In the genomic region with DNA sequence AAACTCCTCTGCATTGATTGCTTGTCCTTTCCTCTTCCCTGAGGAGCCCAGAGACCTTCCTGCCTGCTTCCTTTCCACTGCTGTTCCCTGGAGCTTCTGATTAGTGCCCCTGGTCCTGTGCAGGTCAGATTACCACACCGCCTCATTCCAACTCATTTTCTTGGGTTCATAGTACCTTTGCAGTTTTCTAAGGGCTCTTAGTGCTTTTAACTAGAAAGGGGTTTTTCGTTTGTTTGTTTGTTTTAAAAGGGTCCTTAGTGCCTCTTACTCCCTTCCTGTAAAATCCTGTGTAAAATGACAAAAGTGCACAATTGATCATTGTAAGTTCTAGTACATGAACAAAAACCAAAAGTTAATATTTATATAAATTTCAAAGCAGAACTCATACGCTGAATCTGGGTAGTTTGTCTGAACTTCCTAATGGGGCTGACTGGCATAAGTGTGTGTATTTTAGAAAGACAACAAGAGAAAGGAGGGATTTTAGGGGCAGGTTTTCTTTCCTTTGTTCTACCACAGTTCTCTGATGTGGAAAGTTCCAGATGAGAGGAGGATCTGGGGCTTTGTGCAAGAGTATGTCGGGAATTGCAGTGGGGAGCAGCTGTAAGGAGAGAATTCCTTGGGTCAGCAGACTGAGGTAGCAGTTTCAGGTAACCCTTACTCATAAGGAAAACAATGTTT, we compare ENCODE assay signal across 1 cellular context.
TF ChIP-seq lines count a peak whose summit lies in the region.

No MANE protein-coding gene starts in this region.

TF ChIP-seq in HepG2, 621 proteins besides CTCF, POLR2A, EP300 and RAD21 (continues in another document):
- TF ChIP-seq, protein P1, sequence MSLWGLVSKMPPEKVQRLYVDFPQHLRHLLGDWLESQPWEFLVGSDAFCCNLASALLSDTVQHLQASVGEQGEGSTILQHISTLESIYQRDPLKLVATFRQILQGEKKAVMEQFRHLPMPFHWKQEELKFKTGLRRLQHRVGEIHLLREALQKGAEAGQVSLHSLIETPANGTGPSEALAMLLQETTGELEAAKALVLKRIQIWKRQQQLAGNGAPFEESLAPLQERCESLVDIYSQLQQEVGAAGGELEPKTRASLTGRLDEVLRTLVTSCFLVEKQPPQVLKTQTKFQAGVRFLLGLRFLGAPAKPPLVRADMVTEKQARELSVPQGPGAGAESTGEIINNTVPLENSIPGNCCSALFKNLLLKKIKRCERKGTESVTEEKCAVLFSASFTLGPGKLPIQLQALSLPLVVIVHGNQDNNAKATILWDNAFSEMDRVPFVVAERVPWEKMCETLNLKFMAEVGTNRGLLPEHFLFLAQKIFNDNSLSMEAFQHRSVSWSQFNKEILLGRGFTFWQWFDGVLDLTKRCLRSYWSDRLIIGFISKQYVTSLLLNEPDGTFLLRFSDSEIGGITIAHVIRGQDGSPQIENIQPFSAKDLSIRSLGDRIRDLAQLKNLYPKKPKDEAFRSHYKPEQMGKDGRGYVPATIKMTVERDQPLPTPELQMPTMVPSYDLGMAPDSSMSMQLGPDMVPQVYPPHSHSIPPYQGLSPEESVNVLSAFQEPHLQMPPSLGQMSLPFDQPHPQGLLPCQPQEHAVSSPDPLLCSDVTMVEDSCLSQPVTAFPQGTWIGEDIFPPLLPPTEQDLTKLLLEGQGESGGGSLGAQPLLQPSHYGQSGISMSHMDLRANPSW (CRISPR knock-in tag; IDR thresholded peaks at IDR 0.05; ENCODE audit: borderline replicate concordance) = no peak
- TF ChIP-seq CEBPB (IDR thresholded peaks at IDR 0.05; ENCODE audit: borderline replicate concordance, low read depth, low read length) = 0 out of 2 replicates have a peak, but pooled peaks have one; percentile 41
- no peak for TF ChIP-seq WIZ (CRISPR knock-in tag; IDR thresholded peaks at IDR 0.05)
- TF ChIP-seq, protein P2, sequence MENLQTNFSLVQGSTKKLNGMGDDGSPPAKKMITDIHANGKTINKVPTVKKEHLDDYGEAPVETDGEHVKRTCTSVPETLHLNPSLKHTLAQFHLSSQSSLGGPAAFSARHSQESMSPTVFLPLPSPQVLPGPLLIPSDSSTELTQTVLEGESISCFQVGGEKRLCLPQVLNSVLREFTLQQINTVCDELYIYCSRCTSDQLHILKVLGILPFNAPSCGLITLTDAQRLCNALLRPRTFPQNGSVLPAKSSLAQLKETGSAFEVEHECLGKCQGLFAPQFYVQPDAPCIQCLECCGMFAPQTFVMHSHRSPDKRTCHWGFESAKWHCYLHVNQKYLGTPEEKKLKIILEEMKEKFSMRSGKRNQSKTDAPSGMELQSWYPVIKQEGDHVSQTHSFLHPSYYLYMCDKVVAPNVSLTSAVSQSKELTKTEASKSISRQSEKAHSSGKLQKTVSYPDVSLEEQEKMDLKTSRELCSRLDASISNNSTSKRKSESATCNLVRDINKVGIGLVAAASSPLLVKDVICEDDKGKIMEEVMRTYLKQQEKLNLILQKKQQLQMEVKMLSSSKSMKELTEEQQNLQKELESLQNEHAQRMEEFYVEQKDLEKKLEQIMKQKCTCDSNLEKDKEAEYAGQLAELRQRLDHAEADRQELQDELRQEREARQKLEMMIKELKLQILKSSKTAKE (CRISPR knock-in tag; IDR thresholded peaks at IDR 0.05; ENCODE audit: borderline replicate concordance) = 0 out of 2 replicates have a peak, but pooled peaks have one; percentile 15
- TF ChIP-seq SIX4 (CRISPR knock-in tag; IDR thresholded peaks at IDR 0.05) = peak; percentile 85
- TF ChIP-seq NR3C1 (CRISPR knock-in tag; IDR thresholded peaks at IDR 0.05) = no peak
- peak; percentile 94 for TF ChIP-seq ZMYM3 (CRISPR knock-in tag; IDR thresholded peaks at IDR 0.05)
- no peak for TF ChIP-seq ZNF234 (CRISPR knock-in tag; conservative IDR thresholded peaks at IDR 0.05)
- TF ChIP-seq, protein P3, sequence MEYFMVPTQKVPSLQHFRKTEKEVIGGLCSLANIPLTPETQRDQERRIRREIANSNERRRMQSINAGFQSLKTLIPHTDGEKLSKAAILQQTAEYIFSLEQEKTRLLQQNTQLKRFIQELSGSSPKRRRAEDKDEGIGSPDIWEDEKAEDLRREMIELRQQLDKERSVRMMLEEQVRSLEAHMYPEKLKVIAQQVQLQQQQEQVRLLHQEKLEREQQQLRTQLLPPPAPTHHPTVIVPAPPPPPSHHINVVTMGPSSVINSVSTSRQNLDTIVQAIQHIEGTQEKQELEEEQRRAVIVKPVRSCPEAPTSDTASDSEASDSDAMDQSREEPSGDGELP (IDR thresholded peaks at IDR 0.05; ENCODE audit: borderline replicate concordance, low read depth) = peak; percentile 69
- TF ChIP-seq ZSCAN25 (CRISPR knock-in tag; IDR thresholded peaks at IDR 0.05) = no peak
- TF ChIP-seq HNF4A (CRISPR knock-in tag; IDR thresholded peaks at IDR 0.05) = peak; percentile 68
- TF ChIP-seq GPN1 (CRISPR knock-in tag; IDR thresholded peaks at IDR 0.05; ENCODE audit: borderline replicate concordance) = no peak
- no peak for TF ChIP-seq ONECUT2 (CRISPR knock-in tag; IDR thresholded peaks at IDR 0.05)
- TF ChIP-seq, protein P4, sequence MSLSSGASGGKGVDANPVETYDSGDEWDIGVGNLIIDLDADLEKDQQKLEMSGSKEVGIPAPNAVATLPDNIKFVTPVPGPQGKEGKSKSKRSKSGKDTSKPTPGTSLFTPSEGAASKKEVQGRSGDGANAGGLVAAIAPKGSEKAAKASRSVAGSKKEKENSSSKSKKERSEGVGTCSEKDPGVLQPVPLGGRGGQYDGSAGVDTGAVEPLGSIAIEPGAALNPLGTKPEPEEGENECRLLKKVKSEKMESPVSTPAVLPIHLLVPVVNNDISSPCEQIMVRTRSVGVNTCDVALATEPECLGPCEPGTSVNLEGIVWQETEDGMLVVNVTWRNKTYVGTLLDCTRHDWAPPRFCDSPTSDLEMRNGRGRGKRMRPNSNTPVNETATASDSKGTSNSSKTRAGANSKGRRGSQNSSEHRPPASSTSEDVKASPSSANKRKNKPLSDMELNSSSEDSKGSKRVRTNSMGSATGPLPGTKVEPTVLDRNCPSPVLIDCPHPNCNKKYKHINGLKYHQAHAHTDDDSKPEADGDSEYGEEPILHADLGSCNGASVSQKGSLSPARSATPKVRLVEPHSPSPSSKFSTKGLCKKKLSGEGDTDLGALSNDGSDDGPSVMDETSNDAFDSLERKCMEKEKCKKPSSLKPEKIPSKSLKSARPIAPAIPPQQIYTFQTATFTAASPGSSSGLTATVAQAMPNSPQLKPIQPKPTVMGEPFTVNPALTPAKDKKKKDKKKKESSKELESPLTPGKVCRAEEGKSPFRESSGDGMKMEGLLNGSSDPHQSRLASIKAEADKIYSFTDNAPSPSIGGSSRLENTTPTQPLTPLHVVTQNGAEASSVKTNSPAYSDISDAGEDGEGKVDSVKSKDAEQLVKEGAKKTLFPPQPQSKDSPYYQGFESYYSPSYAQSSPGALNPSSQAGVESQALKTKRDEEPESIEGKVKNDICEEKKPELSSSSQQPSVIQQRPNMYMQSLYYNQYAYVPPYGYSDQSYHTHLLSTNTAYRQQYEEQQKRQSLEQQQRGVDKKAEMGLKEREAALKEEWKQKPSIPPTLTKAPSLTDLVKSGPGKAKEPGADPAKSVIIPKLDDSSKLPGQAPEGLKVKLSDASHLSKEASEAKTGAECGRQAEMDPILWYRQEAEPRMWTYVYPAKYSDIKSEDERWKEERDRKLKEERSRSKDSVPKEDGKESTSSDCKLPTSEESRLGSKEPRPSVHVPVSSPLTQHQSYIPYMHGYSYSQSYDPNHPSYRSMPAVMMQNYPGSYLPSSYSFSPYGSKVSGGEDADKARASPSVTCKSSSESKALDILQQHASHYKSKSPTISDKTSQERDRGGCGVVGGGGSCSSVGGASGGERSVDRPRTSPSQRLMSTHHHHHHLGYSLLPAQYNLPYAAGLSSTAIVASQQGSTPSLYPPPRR (CRISPR knock-in tag; IDR thresholded peaks at IDR 0.05; ENCODE audit: borderline replicate concordance) = peak; percentile 40; the same call in 1 of the 2 replicates
- no peak for TF ChIP-seq ZNF124 (CRISPR knock-in tag; IDR thresholded peaks at IDR 0.05)
- TF ChIP-seq ARNTL (CRISPR knock-in tag; IDR thresholded peaks at IDR 0.05) = no peak
- TF ChIP-seq PLRG1 (conservative IDR thresholded peaks at IDR 0.05) = no peak
- TF ChIP-seq ZNF709 (CRISPR knock-in tag; IDR thresholded peaks at IDR 0.05) = no peak
- TF ChIP-seq, protein P5, sequence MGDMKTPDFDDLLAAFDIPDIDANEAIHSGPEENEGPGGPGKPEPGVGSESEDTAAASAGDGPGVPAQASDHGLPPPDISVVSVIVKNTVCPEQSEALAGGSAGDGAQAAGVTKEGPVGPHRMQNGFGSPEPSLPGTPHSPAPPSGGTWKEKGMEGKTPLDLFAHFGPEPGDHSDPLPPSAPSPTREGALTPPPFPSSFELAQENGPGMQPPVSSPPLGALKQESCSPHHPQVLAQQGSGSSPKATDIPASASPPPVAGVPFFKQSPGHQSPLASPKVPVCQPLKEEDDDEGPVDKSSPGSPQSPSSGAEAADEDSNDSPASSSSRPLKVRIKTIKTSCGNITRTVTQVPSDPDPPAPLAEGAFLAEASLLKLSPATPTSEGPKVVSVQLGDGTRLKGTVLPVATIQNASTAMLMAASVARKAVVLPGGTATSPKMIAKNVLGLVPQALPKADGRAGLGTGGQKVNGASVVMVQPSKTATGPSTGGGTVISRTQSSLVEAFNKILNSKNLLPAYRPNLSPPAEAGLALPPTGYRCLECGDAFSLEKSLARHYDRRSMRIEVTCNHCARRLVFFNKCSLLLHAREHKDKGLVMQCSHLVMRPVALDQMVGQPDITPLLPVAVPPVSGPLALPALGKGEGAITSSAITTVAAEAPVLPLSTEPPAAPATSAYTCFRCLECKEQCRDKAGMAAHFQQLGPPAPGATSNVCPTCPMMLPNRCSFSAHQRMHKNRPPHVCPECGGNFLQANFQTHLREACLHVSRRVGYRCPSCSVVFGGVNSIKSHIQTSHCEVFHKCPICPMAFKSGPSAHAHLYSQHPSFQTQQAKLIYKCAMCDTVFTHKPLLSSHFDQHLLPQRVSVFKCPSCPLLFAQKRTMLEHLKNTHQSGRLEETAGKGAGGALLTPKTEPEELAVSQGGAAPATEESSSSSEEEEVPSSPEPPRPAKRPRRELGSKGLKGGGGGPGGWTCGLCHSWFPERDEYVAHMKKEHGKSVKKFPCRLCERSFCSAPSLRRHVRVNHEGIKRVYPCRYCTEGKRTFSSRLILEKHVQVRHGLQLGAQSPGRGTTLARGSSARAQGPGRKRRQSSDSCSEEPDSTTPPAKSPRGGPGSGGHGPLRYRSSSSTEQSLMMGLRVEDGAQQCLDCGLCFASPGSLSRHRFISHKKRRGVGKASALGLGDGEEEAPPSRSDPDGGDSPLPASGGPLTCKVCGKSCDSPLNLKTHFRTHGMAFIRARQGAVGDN (CRISPR knock-in tag; IDR thresholded peaks at IDR 0.05) = no peak
- no peak for TF ChIP-seq NCOA1 (CRISPR knock-in tag; IDR thresholded peaks at IDR 0.05)
- no peak for TF ChIP-seq NRL (CRISPR knock-in tag; IDR thresholded peaks at IDR 0.05; ENCODE audit: borderline replicate concordance)
- TF ChIP-seq, protein P6, sequence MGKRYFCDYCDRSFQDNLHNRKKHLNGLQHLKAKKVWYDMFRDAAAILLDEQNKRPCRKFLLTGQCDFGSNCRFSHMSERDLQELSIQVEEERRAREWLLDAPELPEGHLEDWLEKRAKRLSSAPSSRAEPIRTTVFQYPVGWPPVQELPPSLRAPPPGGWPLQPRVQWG (CRISPR knock-in tag; IDR thresholded peaks at IDR 0.05; ENCODE audit: borderline replicate concordance, low read depth) = no peak
- no peak for TF ChIP-seq SSRP1 (CRISPR knock-in tag; IDR thresholded peaks at IDR 0.05)
- TF ChIP-seq, protein P7, sequence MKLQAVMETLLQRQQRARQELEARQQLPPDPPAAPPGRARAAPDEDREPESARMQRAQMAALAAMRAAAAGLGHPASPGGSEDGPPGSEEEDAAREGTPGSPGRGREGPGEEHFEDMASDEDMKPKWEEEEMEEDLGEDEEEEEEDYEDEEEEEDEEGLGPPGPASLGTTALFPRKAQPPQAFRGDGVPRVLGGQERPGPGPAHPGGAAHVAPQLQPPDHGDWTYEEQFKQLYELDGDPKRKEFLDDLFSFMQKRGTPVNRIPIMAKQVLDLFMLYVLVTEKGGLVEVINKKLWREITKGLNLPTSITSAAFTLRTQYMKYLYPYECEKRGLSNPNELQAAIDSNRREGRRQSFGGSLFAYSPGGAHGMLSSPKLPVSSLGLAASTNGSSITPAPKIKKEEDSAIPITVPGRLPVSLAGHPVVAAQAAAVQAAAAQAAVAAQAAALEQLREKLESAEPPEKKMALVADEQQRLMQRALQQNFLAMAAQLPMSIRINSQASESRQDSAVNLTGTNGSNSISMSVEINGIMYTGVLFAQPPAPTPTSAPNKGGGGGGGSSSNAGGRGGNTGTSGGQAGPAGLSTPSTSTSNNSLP (IDR thresholded peaks at IDR 0.05; ENCODE audit: low read depth, low read length) = 0 out of 2 replicates have a peak, but pooled peaks have one; percentile 22
- TF ChIP-seq MAF1 (CRISPR knock-in tag; IDR thresholded peaks at IDR 0.05; ENCODE audit: borderline replicate concordance) = no peak
- no peak for TF ChIP-seq ZFP90 (CRISPR knock-in tag; IDR thresholded peaks at IDR 0.05; ENCODE audit: borderline replicate concordance)
- TF ChIP-seq ZC3H13 (CRISPR knock-in tag; IDR thresholded peaks at IDR 0.05) = no peak
- no peak for TF ChIP-seq SIN3B (IDR thresholded peaks at IDR 0.05; ENCODE audit: low read length)
- TF ChIP-seq KDM6A (CRISPR knock-in tag; IDR thresholded peaks at IDR 0.05; ENCODE audit: low read depth) = peak; percentile 67
- no peak for TF ChIP-seq ZNF713 (CRISPR knock-in tag; IDR thresholded peaks at IDR 0.05)
- no peak for TF ChIP-seq CHCHD3 (CRISPR knock-in tag; IDR thresholded peaks at IDR 0.05)
- TF ChIP-seq HMG20B (CRISPR knock-in tag; conservative IDR thresholded peaks at IDR 0.05) = peak; percentile 12; the same call in 1 of the 2 replicates
- peak; percentile 96 for TF ChIP-seq SOX5 (CRISPR knock-in tag; IDR thresholded peaks at IDR 0.05; ENCODE audit: borderline replicate concordance)
- TF ChIP-seq, protein P8, sequence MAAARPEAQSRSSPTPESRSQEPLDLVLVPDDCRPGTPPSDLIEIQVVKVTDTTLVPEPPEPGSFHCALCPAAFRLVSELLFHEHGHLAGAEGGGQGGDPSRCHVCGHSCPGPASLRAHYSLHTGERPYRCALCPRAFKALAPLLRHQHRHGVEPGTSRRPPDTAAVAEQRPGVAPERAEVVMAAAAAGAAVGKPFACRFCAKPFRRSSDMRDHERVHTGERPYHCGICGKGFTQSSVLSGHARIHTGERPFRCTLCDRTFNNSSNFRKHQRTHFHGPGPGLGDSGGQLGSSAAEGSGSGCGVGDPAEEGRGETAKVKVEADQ (CRISPR knock-in tag; IDR thresholded peaks at IDR 0.05; ENCODE audit: borderline replicate concordance) = no peak
- no peak for TF ChIP-seq ZC3H4 (CRISPR knock-in tag; IDR thresholded peaks at IDR 0.05; ENCODE audit: borderline replicate concordance)
- no peak for TF ChIP-seq RARG (CRISPR knock-in tag; IDR thresholded peaks at IDR 0.05; ENCODE audit: low read depth)
- TF ChIP-seq ZNF780A (CRISPR knock-in tag; IDR thresholded peaks at IDR 0.05) = no peak
- TF ChIP-seq CREM (IDR thresholded peaks at IDR 0.05) = peak; percentile 88
- no peak for TF ChIP-seq CREM (CRISPR knock-in tag; IDR thresholded peaks at IDR 0.05)
- TF ChIP-seq, protein P9, sequence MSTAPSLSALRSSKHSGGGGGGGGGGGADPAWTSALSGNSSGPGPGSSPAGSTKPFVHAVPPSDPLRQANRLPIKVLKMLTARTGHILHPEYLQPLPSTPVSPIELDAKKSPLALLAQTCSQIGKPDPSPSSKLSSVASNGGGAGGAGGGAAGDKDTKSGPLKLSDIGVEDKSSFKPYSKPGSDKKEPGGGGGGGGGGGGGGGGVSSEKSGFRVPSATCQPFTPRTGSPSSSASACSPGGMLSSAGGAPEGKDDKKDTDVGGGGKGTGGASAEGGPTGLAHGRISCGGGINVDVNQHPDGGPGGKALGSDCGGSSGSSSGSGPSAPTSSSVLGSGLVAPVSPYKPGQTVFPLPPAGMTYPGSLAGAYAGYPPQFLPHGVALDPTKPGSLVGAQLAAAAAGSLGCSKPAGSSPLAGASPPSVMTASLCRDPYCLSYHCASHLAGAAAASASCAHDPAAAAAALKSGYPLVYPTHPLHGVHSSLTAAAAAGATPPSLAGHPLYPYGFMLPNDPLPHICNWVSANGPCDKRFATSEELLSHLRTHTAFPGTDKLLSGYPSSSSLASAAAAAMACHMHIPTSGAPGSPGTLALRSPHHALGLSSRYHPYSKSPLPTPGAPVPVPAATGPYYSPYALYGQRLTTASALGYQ (CRISPR knock-in tag; IDR thresholded peaks at IDR 0.05) = peak; percentile 49; the same call in 1 of the 2 replicates
